Comparison of ENCODE assay signal across 8 cellular contexts in the genomic region with DNA sequence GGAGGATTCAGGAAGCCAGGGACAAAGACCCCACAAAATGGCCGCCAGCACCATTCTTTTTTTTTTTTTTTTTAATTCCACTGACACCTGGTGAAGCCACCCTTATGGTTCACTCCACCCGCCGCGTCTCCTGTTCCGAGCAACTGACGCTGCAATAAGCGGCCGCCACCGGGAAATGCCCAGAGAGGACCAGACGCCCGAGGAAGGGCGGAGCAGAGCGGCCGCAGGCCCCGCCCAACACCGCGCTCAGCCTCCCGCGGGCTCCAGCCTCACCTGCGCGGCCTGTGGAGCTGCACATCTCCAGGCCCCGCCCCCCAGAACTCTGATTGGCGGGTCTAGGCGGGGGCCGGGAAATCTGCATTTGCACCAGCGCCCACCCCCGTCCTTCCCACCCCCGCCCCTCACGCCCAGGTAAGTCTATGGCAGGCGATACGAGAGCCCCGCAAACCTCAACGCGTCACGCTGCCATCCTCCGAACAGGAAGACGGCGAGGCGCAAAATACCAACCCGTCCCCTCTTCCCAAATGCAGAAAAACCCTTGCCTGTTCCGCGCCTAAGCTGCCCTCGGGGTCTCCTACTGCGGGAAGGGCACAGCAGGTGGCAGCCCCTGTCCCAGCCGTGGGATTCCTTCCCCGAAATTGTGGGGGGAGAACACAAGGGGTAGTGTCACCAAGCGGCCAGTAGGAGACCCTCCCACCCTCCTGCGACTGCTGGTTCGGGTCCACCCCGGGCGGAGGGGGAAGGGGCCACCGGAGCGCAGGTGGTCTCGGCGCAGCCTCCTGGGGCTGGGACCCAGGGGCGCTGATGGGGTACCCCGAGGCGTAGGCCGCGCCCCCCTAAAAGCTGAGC. TPM values are rescaled to one million over a fixed set of nuclear protein-coding genes. Genes with fewer than 3 reads are reported as not detected.
DNase-seq lines count a peak whose midpoint lies in the region; TF ChIP-seq lines count a peak whose summit lies in the region.

No MANE protein-coding gene starts in this region.

- DNase-seq in AG10803 (ENCODE audit: low read depth) (peak; percentile 20), H9 (peak; percentile 95), NCI-H526 treated with DMSO at 0.1 percent for 48 hours (lab: John Stamatoyannopoulos, UW) (peak; percentile 89), activated gamma-delta T cell (lab: John Stamatoyannopoulos, UW) (peak; percentile 51), germinal center (ENCODE audit: low spot score) (peak; percentile 59), nephron progenitor cell (peak; percentile 77), suprapubic skin (ENCODE audit: low spot score in 2 of 2) (peak in 1 of 2 donors; percentile 75)
- no peak for DNase-seq in effector CD8-positive, alpha-beta T cell (lab: John Stamatoyannopoulos, UW)

- no peak overlapping the region for H2BK15ac ChIP-seq in H9 (ENCODE audit: low read depth, low read length)

- H3K4me1 Mint-ChIP-seq in H9: peaks cover 9 to 11% of the 10 kb centered on the region in 2 experiments
- peaks cover 17% of the 10 kb centered on the region for H3K4me1 Mint-ChIP-seq in nephron progenitor cell

- no peak overlapping the region for H4K8ac ChIP-seq in H9 (replicated peaks; ENCODE audit: insufficient read length, low read depth, low read length)

- no peaks in the 10 kb centered on the region for H4K20me1 ChIP-seq in H9 (ENCODE audit: control insufficient read depth, insufficient read depth, insufficient read length)

- no peaks in the 10 kb centered on the region for H3K9me3 ChIP-seq in H9 (ENCODE audit: control insufficient read depth, low read depth, low read length)
- no peaks in the 10 kb centered on the region for H3K9me3 ChIP-seq in suprapubic skin

- H3K27me3 Mint-ChIP-seq in H9 (ENCODE audit: low read depth) (peaks cover 5% of the 10 kb centered on the region), nephron progenitor cell (ENCODE audit: low read depth, poor library complexity) (peaks cover 4% of the 10 kb centered on the region)

- no peaks in the 10 kb centered on the region for H3K79me2 ChIP-seq in H9 (ENCODE audit: insufficient read depth, low read length)

- peaks cover 8% of the 10 kb centered on the region for H3K23me2 ChIP-seq in H9 (ENCODE audit: insufficient read length, low read depth, low read length, poor library complexity, severe bottlenecking)

- H3K4me2 ChIP-seq in H9 (ENCODE audit: insufficient read depth, insufficient read length, low read length): peak overlapping the region; percentile 89

- H3K23ac ChIP-seq in H9 (ENCODE audit: insufficient read length, low read depth, low read length): no peak overlapping the region

- H3K27me3 ChIP-seq in H9 (ENCODE audit: insufficient read depth, low read length) (no peaks in the 10 kb centered on the region), suprapubic skin (no peaks in the 10 kb centered on the region)

- H3K9me3 Mint-ChIP-seq in H9 (no peaks in the 10 kb centered on the region; a peak in 2 of 5 replicates), nephron progenitor cell (peaks cover 5% of the 10 kb centered on the region)

- H3K27ac ChIP-seq in H9 (ENCODE audit: insufficient read length, low read depth, low read length): peak overlapping the region; percentile 75
- peak overlapping the region; percentile 31 for H3K27ac ChIP-seq in suprapubic skin

- TF ChIP-seq EP300 in suprapubic skin (IDR thresholded peaks at IDR 0.05): no peak

- no peaks in the 10 kb centered on the region for H3K79me1 ChIP-seq in H9 (ENCODE audit: insufficient read depth, low read depth, low read length, poor library complexity, severe bottlenecking)

- peak overlapping the region; percentile 62 for H3K9ac ChIP-seq in H9 (ENCODE audit: extremely low read depth, insufficient read length, low read length)

- no CpG with 5 or more reads among the region's 60 CpGs for WGBS in H9 (ENCODE audit: extremely low coverage, insufficient read length, low lambda C conversion rate)
- WGBS in suprapubic skin: 4% methylated on average over 30 of the region's 60 CpGs

- no peaks in the 10 kb centered on the region for H3K36me3 ChIP-seq in suprapubic skin

- H2BK120ac ChIP-seq in H9 (ENCODE audit: low read depth, low read length, poor library complexity, severe bottlenecking): no peak overlapping the region

- no peak overlapping the region for H3T11ph ChIP-seq in H9 (ENCODE audit: low read length)

- H3K56ac ChIP-seq in H9 (ENCODE audit: insufficient read length, low read depth, low read length): no peak overlapping the region

- H3K14ac ChIP-seq in H9 (ENCODE audit: insufficient read depth, low read length): peak overlapping the region; percentile 87; the same call in 1 of the 2 replicates

- H4K5ac ChIP-seq in H9 (ENCODE audit: insufficient read length, low read depth, low read length): peak overlapping the region; percentile 48

- peak overlapping the region; percentile 93 for H3K18ac ChIP-seq in H9 (ENCODE audit: insufficient read length, low read depth, low read length)

- no peak overlapping the region for H4K91ac ChIP-seq in H9 (ENCODE audit: insufficient read length, low read depth, low read length)

- peak overlapping the region; percentile 56 to 96 (median 93); a peak in 4 of 7 replicates for H3K27ac Mint-ChIP-seq in H9
- H3K27ac Mint-ChIP-seq in nephron progenitor cell: no peak overlapping the region

- TF ChIP-seq POLR2A in suprapubic skin (IDR thresholded peaks at IDR 0.05): no peak

- H3K4me1 ChIP-seq in H9 (ENCODE audit: insufficient read depth, low read length) (no peaks in the 10 kb centered on the region), suprapubic skin (peaks cover 12% of the 10 kb centered on the region)

- H2AK5ac ChIP-seq in H9 (ENCODE audit: insufficient read length, low read length): no peak overlapping the region

- TF ChIP-seq CTCF in AG10803 (conservative IDR thresholded peaks at IDR 0.05; ENCODE audit: low read length) (peak; percentile 51), H9 (conservative IDR thresholded peaks at IDR 0.05) (peak; percentile 60), nephron progenitor cell (IDR thresholded peaks at IDR 0.05) (peak; percentile 44), suprapubic skin (IDR thresholded peaks at IDR 0.05) (peak in 1 of 2 donors; percentile 2)

- H2AFZ ChIP-seq in H9 (ENCODE audit: low read length): no peak overlapping the region

- no peak overlapping the region for H2BK5ac ChIP-seq in H9 (ENCODE audit: insufficient read length, low read length)

- no peak overlapping the region for H3K4ac ChIP-seq in H9 (ENCODE audit: low read depth, low read length)

- H3K4me3 ChIP-seq in AG10803 (ENCODE audit: low read length) (peak overlapping the region; percentile 84), suprapubic skin (peak overlapping the region; percentile 84)

- peak overlapping the region; percentile 76 to 88 for H3K4me3 Mint-ChIP-seq in H9
- peak overlapping the region; percentile 86 for H3K4me3 Mint-ChIP-seq in nephron progenitor cell

- no peak overlapping the region for H2BK20ac ChIP-seq in H9 (ENCODE audit: low read depth, low read length, poor library complexity, severe bottlenecking)

- no peak overlapping the region for H2BK12ac ChIP-seq in H9 (ENCODE audit: insufficient read length, low read depth, low read length)

- peaks cover 0 to 5% (median 2%) of the 10 kb centered on the region in 3 experiments; a peak in 2 of 7 replicates for H3K36me3 Mint-ChIP-seq in H9 (ENCODE audit: insufficient read depth in 1 of 3, low read depth in 3 of 3)
- H3K36me3 Mint-ChIP-seq in nephron progenitor cell (ENCODE audit: low read depth): peaks cover 16% of the 10 kb centered on the region

RNA-seq across cellular contexts. Expression of a gene that starts 0.9 kb away (rescaled TPM):
- 11.5 and 12.1 TPM in 2 replicates for total RNA-seq in H9 (2021)
- 10 to 100 TPM; 14.8 to 23.7 (median 18.7) TPM for total RNA-seq in suprapubic skin

RNA-seq across cellular contexts. Expression of a gene that starts 35.1 kb away (rescaled TPM):
- total RNA-seq in H9 (2021) (276 and 279 TPM in 2 replicates), suprapubic skin (under 1 TPM in 3 of 4 donors, not detected in 1; 0.08 to 0.89 (median 0.59) TPM)

Comparison
In these comparisons a context has a peak if more than half of its experiments do, and no peak if none do; other contexts are left out.
1. RNA of a gene that starts 35.1 kb away (total RNA-seq): 276 to 279 TPM in H9; 0.08 to 0.89 TPM in suprapubic skin; every median in the first group is over 100 times any median in the second.